8 cellular contexts compared by ENCODE assay signal in genomic region chr17:7220593-7221280, GRCh38. TPM values are rescaled to one million over a fixed set of nuclear protein-coding genes. Genes with fewer than 3 reads are reported as not detected.
DNase-seq lines count a peak whose midpoint lies in the region; ATAC-seq and TF ChIP-seq lines count a peak whose summit lies in the region.

No MANE protein-coding gene starts in this region.

- TF ChIP-seq CTCF in LNCAP (IDR thresholded peaks at IDR 0.05) (peak; percentile 50; the same call in 1 of the 2 replicates), left lung (IDR thresholded peaks at IDR 0.05) (peak; percentile 22 to 34)

- H3K27ac ChIP-seq in left lung = peak overlapping the region; percentile 88 to 98

- DNase-seq in EH (ENCODE audit: low read depth) = peak; percentile 69
- peak; percentile 70 for DNase-seq in UCSD-AML1 (lab: John Stamatoyannopoulos, UW; ENCODE audit: unreplicated experiment)
- DNase-seq in cerebellar cortex (ENCODE audit: low spot score) = peak; percentile 70
- peak in 1 of 2 donors; percentile 59 for DNase-seq in left lung
- peak; percentile 43 for DNase-seq in stimulated activated CD8-positive, alpha-beta memory T cell treated with anti-CD3 and anti-CD28 coated beads, Interleukin-4, amount 100 ng/mL, for 24 hours (ENCODE audit: low read depth)

- H3K9me3 ChIP-seq in left lung = no peaks in the 10 kb centered on the region

- ATAC-seq in left lung = peak; percentile 45
- ATAC-seq in HG02642 (IDR thresholded peaks at IDR 0.05; ENCODE audit: poor library complexity, unreplicated experiment) = no peak
- no peak for ATAC-seq in HG03354 (IDR thresholded peaks at IDR 0.05; ENCODE audit: poor library complexity, severe bottlenecking, unreplicated experiment)

- H3K4me1 ChIP-seq in left lung = peaks cover 16 to 52% of the 10 kb centered on the region in 2 donors

- peaks cover 0 to 51% of the 10 kb centered on the region in 2 donors for H3K36me3 ChIP-seq in left lung

- intact Hi-C loops in left lung (cut with DNase I) = no loop called here

- peak overlapping the region; percentile 65 to 87 for H3K4me3 ChIP-seq in left lung

- H3K27me3 ChIP-seq in left lung = no peaks in the 10 kb centered on the region

RNA-seq across cellular contexts. Expression of gene ACADVL, which starts 1.0 kb away (rescaled TPM):
- total RNA-seq in left lung = 100 to 1,000 TPM; 610 to 654 TPM

RNA-seq across cellular contexts. Expression of gene DLG4, which starts 1.1 kb away (rescaled TPM):
- total RNA-seq in left lung = 10 to 100 TPM; 25.9 to 33.8 TPM

RNA-seq across cellular contexts. Expression of gene DVL2, which starts 13.6 kb away (rescaled TPM):
- total RNA-seq in left lung = 10 to 100 TPM; 36.9 to 46.3 TPM

RNA-seq across cellular contexts. Expression of gene PHF23, which starts 18.5 kb away (rescaled TPM):
- total RNA-seq in left lung = 10 to 100 TPM; 31.1 to 45.4 TPM

RNA-seq across cellular contexts. Expression of gene GABARAP, which starts 21.5 kb away (rescaled TPM):
- total RNA-seq in left lung = 100 to 1,000 TPM; 545 to 559 TPM
